Comparison of ENCODE assay signal across 2 cellular contexts in the genomic region with DNA sequence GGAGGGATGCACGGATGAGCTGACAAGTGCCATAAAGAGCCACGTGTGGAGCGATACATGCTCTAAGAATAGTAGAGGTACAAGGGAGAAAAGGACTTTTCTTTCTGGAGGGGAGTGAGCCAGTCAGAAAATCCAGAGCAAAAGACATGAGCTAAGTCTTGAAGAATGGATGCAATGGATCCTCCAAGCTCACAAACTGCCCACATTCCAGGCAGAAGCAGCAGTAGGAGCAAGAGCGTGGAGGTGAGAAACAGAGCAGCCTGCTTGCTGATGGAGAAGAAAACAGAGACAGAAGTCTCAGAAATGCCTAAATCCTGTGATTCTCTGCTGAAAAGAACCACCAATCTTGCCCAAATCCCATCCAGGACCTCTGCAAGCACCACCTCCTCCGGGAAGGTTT.
TF ChIP-seq lines count a peak whose summit lies in the region.

No MANE protein-coding gene starts in this region.

TF ChIP-seq in GM23338, 12 proteins besides CTCF, POLR2A, EP300 and RAD21 (continues in another document):
- TF ChIP-seq ZNF114 (CRISPR knock-in tag; IDR thresholded peaks at IDR 0.05) = no peak
- no peak for TF ChIP-seq REST (IDR thresholded peaks at IDR 0.05; ENCODE audit: unreplicated experiment)
- TF ChIP-seq POLR2AphosphoS5 (IDR thresholded peaks at IDR 0.05; ENCODE audit: low read depth) = no peak
- TF ChIP-seq ZNF331 (CRISPR knock-in tag; IDR thresholded peaks at IDR 0.05; ENCODE audit: low read depth) = no peak
- TF ChIP-seq ETS1 (IDR thresholded peaks at IDR 0.05) = no peak
- TF ChIP-seq JUNB (IDR thresholded peaks at IDR 0.05; ENCODE audit: unreplicated experiment) = no peak
- TF ChIP-seq, protein P1, sequence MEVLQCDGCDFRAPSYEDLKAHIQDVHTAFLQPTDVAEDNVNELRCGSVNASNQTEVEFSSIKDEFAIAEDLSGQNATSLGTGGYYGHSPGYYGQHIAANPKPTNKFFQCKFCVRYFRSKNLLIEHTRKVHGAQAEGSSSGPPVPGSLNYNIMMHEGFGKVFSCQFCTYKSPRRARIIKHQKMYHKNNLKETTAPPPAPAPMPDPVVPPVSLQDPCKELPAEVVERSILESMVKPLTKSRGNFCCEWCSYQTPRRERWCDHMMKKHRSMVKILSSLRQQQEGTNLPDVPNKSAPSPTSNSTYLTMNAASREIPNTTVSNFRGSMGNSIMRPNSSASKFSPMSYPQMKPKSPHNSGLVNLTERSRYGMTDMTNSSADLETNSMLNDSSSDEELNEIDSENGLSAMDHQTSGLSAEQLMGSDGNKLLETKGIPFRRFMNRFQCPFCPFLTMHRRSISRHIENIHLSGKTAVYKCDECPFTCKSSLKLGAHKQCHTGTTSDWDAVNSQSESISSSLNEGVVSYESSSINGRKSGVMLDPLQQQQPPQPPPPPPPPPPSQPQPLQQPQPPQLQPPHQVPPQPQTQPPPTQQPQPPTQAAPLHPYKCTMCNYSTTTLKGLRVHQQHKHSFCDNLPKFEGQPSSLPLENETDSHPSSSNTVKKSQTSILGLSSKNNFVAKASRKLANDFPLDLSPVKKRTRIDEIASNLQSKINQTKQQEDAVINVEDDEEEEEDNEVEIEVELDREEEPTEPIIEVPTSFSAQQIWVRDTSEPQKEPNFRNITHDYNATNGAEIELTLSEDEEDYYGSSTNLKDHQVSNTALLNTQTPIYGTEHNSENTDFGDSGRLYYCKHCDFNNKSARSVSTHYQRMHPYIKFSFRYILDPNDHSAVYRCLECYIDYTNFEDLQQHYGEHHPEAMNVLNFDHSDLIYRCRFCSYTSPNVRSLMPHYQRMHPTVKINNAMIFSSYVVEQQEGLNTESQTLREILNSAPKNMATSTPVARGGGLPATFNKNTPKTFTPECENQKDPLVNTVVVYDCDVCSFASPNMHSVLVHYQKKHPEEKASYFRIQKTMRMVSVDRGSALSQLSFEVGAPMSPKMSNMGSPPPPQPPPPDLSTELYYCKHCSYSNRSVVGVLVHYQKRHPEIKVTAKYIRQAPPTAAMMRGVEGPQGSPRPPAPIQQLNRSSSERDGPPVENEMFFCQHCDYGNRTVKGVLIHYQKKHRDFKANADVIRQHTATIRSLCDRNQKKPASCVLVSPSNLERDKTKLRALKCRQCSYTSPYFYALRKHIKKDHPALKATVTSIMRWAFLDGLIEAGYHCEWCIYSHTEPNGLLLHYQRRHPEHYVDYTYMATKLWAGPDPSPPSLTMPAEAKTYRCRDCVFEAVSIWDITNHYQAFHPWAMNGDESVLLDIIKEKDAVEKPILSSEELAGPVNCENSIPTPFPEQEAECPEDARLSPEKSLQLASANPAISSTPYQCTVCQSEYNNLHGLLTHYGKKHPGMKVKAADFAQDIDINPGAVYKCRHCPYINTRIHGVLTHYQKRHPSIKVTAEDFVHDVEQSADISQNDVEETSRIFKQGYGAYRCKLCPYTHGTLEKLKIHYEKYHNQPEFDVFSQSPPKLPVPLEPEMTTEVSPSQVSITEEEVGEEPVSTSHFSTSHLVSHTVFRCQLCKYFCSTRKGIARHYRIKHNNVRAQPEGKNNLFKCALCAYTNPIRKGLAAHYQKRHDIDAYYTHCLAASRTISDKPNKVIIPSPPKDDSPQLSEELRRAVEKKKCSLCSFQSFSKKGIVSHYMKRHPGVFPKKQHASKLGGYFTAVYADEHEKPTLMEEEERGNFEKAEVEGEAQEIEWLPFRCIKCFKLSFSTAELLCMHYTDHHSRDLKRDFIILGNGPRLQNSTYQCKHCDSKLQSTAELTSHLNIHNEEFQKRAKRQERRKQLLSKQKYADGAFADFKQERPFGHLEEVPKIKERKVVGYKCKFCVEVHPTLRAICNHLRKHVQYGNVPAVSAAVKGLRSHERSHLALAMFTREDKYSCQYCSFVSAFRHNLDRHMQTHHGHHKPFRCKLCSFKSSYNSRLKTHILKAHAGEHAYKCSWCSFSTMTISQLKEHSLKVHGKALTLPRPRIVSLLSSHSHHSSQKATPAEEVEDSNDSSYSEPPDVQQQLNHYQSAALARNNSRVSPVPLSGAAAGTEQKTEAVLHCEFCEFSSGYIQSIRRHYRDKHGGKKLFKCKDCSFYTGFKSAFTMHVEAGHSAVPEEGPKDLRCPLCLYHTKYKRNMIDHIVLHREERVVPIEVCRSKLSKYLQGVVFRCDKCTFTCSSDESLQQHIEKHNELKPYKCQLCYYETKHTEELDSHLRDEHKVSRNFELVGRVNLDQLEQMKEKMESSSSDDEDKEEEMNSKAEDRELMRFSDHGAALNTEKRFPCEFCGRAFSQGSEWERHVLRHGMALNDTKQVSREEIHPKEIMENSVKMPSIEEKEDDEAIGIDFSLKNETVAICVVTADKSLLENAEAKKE (CRISPR knock-in tag; IDR thresholded peaks at IDR 0.05) = no peak
- TF ChIP-seq NANOG (IDR thresholded peaks at IDR 0.05; ENCODE audit: borderline replicate concordance) = no peak
- no peak for TF ChIP-seq STAT1 (IDR thresholded peaks at IDR 0.05; ENCODE audit: unreplicated experiment)
- TF ChIP-seq EZH2phosphoT487 (IDR thresholded peaks at IDR 0.05; ENCODE audit: unreplicated experiment) = no peak

TF ChIP-seq in H1, 55 proteins besides CTCF, POLR2A, EP300 and RAD21:
- TF ChIP-seq CBX8 (IDR thresholded peaks at IDR 0.05; ENCODE audit: borderline replicate concordance, low read depth, low read length) (no peak), SAP30 (IDR thresholded peaks at IDR 0.05; ENCODE audit: insufficient read depth, insufficient replicate concordance, low read length) (no peak)
